ENCODE assay signal across 9 cellular contexts in the genomic region with DNA sequence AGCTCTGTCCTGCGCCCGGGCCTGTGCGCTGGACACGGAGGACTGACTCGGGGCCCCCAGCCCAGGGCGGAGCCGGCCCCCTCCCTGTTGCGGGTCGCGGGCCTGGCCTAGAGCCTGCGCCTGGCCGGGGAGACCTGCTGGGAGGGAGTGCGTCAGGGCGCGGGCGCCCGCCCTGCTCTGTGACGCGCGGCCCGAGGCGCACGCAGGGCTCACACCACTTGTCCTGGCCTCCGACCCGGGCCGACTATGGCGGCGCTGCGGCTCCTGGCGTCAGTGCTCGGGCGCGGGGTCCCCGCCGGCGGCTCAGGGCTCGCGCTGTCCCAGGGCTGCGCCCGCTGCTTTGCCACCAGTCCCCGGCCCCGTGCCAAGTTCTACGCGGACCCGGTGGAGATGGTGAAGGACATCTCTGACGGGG. TPM values are rescaled to one million over a fixed set of nuclear protein-coding genes. Genes with fewer than 3 reads are reported as not detected.
DNase-seq lines count a peak whose midpoint lies in the region; ATAC-seq and TF ChIP-seq lines count a peak whose summit lies in the region.
"Not testable (repeated sequence)": the region's sequence is repeated elsewhere in the genome, so short reads cannot be mapped to it uniquely, and the experiment has no call there.
"Had no signal": no experiment of that assay in that cellular context is flagged by ENCODE, and none has a peak within 500 bp of the region (broad histone marks: within the 10 kb centered on the region; RNA-seq: fewer than 3 reads in every experiment).

No MANE protein-coding gene starts in this region.

- H3K14ac ChIP-seq in IMR-90 (replicated peaks; ENCODE audit: low read depth, low read length), result not testable (repeated sequence)

- not testable (repeated sequence) for H2BK120ac ChIP-seq in IMR-90 (ENCODE audit: low read depth, low read length)

- CTCF ChIA-PET in IMR-90 (lab: Yijun Ruan, JAX); activated CD8-positive, alpha-beta memory T cell treated with anti-CD3 and anti-CD28 coated beads, Interleukin-2, amount 10 ng/mL, durations not matched to agents 7 days and 5 days (lab: Charles Lee): not testable (repeated sequence)

- not testable (repeated sequence) for H3K9me1 ChIP-seq in IMR-90 (ENCODE audit: insufficient read depth, low read length)

- H3K4ac ChIP-seq in IMR-90 (ENCODE audit: low read depth, low read length), result not testable (repeated sequence)

- not testable (repeated sequence) for H3K27me3 Mint-ChIP-seq in activated CD8-positive, alpha-beta memory T cell treated with anti-CD3 and anti-CD28 coated beads, Interleukin-2, amount 10 ng/mL, durations not matched to agents 7 days and 5 days; memory B cell

- H3K18ac ChIP-seq in IMR-90 (ENCODE audit: low read depth, low read length), result not testable (repeated sequence)

- not testable (repeated sequence) for H2BK5ac ChIP-seq in IMR-90 (ENCODE audit: low read depth, low read length, poor library complexity, severe bottlenecking)

- H3K9ac ChIP-seq in IMR-90 (ENCODE audit: low read depth, low read length); colonic mucosa (ENCODE audit: low read depth in 2 of 2, low read length in 2 of 2): not testable (repeated sequence)

- not testable (repeated sequence) for H4K91ac ChIP-seq in IMR-90 (ENCODE audit: insufficient read depth, low read depth, low read length)

- H4K5ac ChIP-seq in IMR-90 (ENCODE audit: low read depth, low read length), result not testable (repeated sequence)

- WGBS in IMR-90 (ENCODE audit: extremely low coverage in 2 of 2, insufficient read length in 1 of 2), 2 experiments, result no CpG with 5 or more reads among the region's 46 CpGs
- WGBS in heart right ventricle, 2 donors, result 1 to 2% methylated on average over 11 to 33 of the region's 46 CpGs
- 0 to 3% (median 1%) methylated on average over 7 to 44 of the region's 46 CpGs for WGBS in psoas muscle, 3 donors
- WGBS in urinary bladder, result 1% methylated on average over 34 of the region's 46 CpGs

- not testable (repeated sequence) for BruUV-seq in IMR-90 (replicated peaks; lab: Mats Ljungman, UMichigan)

- H2BK20ac ChIP-seq in IMR-90 (ENCODE audit: low read depth, low read length), result not testable (repeated sequence)

- H3K36me3 ChIP-seq in IMR-90 (ENCODE audit: control insufficient read depth, insufficient read depth, low read length); colonic mucosa; heart right ventricle; psoas muscle (ENCODE audit: insufficient read depth in 1 of 2, low read depth in 1 of 2); urinary bladder (ENCODE audit: insufficient read depth): not testable (repeated sequence)

- not testable (repeated sequence) for H3K36me3 Mint-ChIP-seq in activated CD8-positive, alpha-beta memory T cell treated with anti-CD3 and anti-CD28 coated beads, Interleukin-2, amount 10 ng/mL, durations not matched to agents 7 days and 5 days; memory B cell

- POLR2A ChIA-PET in IMR-90 (lab: Charles Lee; ENCODE audit: unreplicated experiment), result not testable (repeated sequence)

- H4K20me1 ChIP-seq in IMR-90 (ENCODE audit: insufficient read depth, low read length), result not testable (repeated sequence)

- intact Hi-C loops in IMR-90 (cut with micrococcal nuclease); colonic mucosa (cut with DNase I); heart right ventricle (cut with DNase I); psoas muscle (cut with DNase I): not testable (repeated sequence)

- H3K4me1 ChIP-seq in IMR-90 (ENCODE audit: control insufficient read depth, insufficient read depth, low read length); colonic mucosa; heart right ventricle; psoas muscle; urinary bladder (ENCODE audit: insufficient read depth): not testable (repeated sequence)

- H3K27me3 ChIP-seq in IMR-90 (ENCODE audit: control insufficient read depth, insufficient read depth, low read length); colonic mucosa; heart right ventricle; psoas muscle (ENCODE audit: insufficient read depth in 3 of 3, low read length in 2 of 3): not testable (repeated sequence)

- dilution Hi-C loops in IMR-90 (cut with HindIII; ENCODE audit: low sequenced_read_pairs, unreplicated experiment), result not testable (repeated sequence)

- H2BK15ac ChIP-seq in IMR-90 (ENCODE audit: low read depth, low read length), result not testable (repeated sequence)

- ATAC-seq in GM18909 (IDR thresholded peaks at IDR 0.05; ENCODE audit: poor library complexity, unreplicated experiment), result peak; percentile 21
- peak; percentile 50 for ATAC-seq in IMR-90 (ENCODE audit: low read depth)
- ATAC-seq in activated CD8-positive, alpha-beta memory T cell treated with anti-CD3 and anti-CD28 coated beads, Interleukin-2, amount 10 ng/mL, durations not matched to agents 7 days and 5 days, result peak; percentile 27
- peak; percentile 75 to 90 (median 81) for ATAC-seq in heart right ventricle
- peak; percentile 71 for ATAC-seq in memory B cell (ENCODE audit: low read depth)
- peak; percentile 62 to 77 (median 75) for ATAC-seq in psoas muscle

- not testable (repeated sequence) for H3K79me1 ChIP-seq in IMR-90 (ENCODE audit: low read depth in 1 of 2, low read length in 2 of 2)

- not testable (repeated sequence) for H3K9me3 ChIP-seq in IMR-90 (ENCODE audit: control insufficient read depth, insufficient read depth, low read length); colonic mucosa; heart right ventricle; psoas muscle

- not testable (repeated sequence) for H3K4me3 Mint-ChIP-seq in activated CD8-positive, alpha-beta memory T cell treated with anti-CD3 and anti-CD28 coated beads, Interleukin-2, amount 10 ng/mL, durations not matched to agents 7 days and 5 days; memory B cell

- H3K23ac ChIP-seq in IMR-90 (ENCODE audit: low read depth, low read length), result not testable (repeated sequence)

- H3K27ac Mint-ChIP-seq in activated CD8-positive, alpha-beta memory T cell treated with anti-CD3 and anti-CD28 coated beads, Interleukin-2, amount 10 ng/mL, durations not matched to agents 7 days and 5 days; memory B cell: not testable (repeated sequence)

- H2AK5ac ChIP-seq in IMR-90 (ENCODE audit: low read depth, low read length), result not testable (repeated sequence)

- H3K4me3 ChIP-seq in IMR-90 (ENCODE audit: insufficient read depth, low read depth, low read length) (0 out of 2 replicates have a peak overlapping the region, but pooled peaks have one; percentile 3), colonic mucosa (peak overlapping the region; percentile 13), heart right ventricle (peak overlapping the region in 9 of 10 donors; percentile 24 to 49 (median 40)), psoas muscle (peak overlapping the region; percentile 43), urinary bladder (ENCODE audit: low read depth, low read length) (peak overlapping the region; percentile 18)

- not testable (repeated sequence) for TF ChIP-seq POLR2A in IMR-90 (IDR thresholded peaks at IDR 0.05; ENCODE audit: low read depth, low read length)

- not testable (repeated sequence) for DNase-seq in IMR-90; activated CD8-positive, alpha-beta memory T cell treated with anti-CD3 and anti-CD28 coated beads, Interleukin-2, amount 10 ng/mL, durations not matched to agents 7 days and 5 days; colonic mucosa; heart right ventricle; memory B cell (ENCODE audit: low spot score in 2 of 2)
- DNase-seq in psoas muscle, result peak; percentile 30 to 62

- not testable (repeated sequence) for H2AFZ ChIP-seq in IMR-90 (replicated peaks; ENCODE audit: low read length, poor library complexity)

- H3K9me3 Mint-ChIP-seq in activated CD8-positive, alpha-beta memory T cell treated with anti-CD3 and anti-CD28 coated beads, Interleukin-2, amount 10 ng/mL, durations not matched to agents 7 days and 5 days (ENCODE audit: low read depth); memory B cell: not testable (repeated sequence)

- not testable (repeated sequence) for H3K56ac ChIP-seq in IMR-90 (ENCODE audit: extremely low read depth, insufficient read depth, low read length)

- H3K4me2 ChIP-seq in IMR-90 (ENCODE audit: low read depth, low read length), result not testable (repeated sequence)

- in situ Hi-C loops in IMR-90 (cut with MboI; ENCODE audit: low sequenced_read_pairs), result not testable (repeated sequence)

- H3K27ac ChIP-seq in IMR-90 (ENCODE audit: insufficient read depth, low read length); colonic mucosa; psoas muscle; urinary bladder (ENCODE audit: low read depth): not testable (repeated sequence)
- H3K27ac ChIP-seq in heart right ventricle, result peak overlapping the region in 1 of 10 donors; percentile 21

- H2AK9ac ChIP-seq in IMR-90 (replicated peaks; ENCODE audit: low read depth, low read length, poor library complexity), result not testable (repeated sequence)

- not testable (repeated sequence) for TF ChIP-seq RAD21 in IMR-90 (IDR thresholded peaks at IDR 0.05; ENCODE audit: low read length)

- not testable (repeated sequence) for TF ChIP-seq CTCF in IMR-90 (conservative IDR thresholded peaks at IDR 0.05; ENCODE audit: low read depth, low read length); colonic mucosa (IDR thresholded peaks at IDR 0.05); heart right ventricle (IDR thresholded peaks at IDR 0.05); psoas muscle (IDR thresholded peaks at IDR 0.05)

- not testable (repeated sequence) for H3K4me1 Mint-ChIP-seq in activated CD8-positive, alpha-beta memory T cell treated with anti-CD3 and anti-CD28 coated beads, Interleukin-2, amount 10 ng/mL, durations not matched to agents 7 days and 5 days; memory B cell

- H4K8ac ChIP-seq in IMR-90 (ENCODE audit: low read depth in 2 of 2, low read length in 2 of 2), result not testable (repeated sequence)

RNA-seq across cellular contexts. Expression of gene BMP8A, which starts 23.3 kb away (rescaled TPM):
- total RNA-seq in IMR-90 (2012; rRNA removed) (not detected in 2 replicates), colonic mucosa (1 to 10 TPM; 1.1 to 1.4 TPM), heart right ventricle (1 to 10 TPM in 4 of 10 donors, under 1 TPM in 4, not detected in 2; 0.33 to 1.8 (median 0.85) TPM), psoas muscle (not detected), urinary bladder (0.95 TPM)
- polyA plus RNA-seq in IMR-90 (2012; rRNA removed) (not detected in 2 replicates), heart right ventricle (under 1 TPM in 1 of 2 donors, not detected in 1; 0.16 TPM), psoas muscle (under 1 TPM in 1 of 3 donors, not detected in 2; 0.04 TPM), urinary bladder (0.27 TPM)
- 0.05 TPM in 1 of 2 replicates, not detected in the other for polyA plus RNA-seq in IMR-90 (2012; cell fraction: cytosol; rRNA removed)
- polyA plus RNA-seq in IMR-90 (2012; cell fraction: nucleus; rRNA removed; ENCODE audit: low replicate concordance), result not detected in 2 replicates
- total RNA-seq in activated CD8-positive, alpha-beta memory T cell treated with anti-CD3 and anti-CD28 coated beads, Interleukin-2, amount 10 ng/mL, durations not matched to agents 7 days and 5 days, result not detected
- total RNA-seq: H4 had no signal

Comparison
In these comparisons a context has a peak if more than half of its experiments do, and no peak if none do; other contexts are left out.
1. ATAC-seq: peak in every context shown above with its lines; median percentile 81 in heart right ventricle; 75 in psoas muscle; 71 in memory B cell; 50 in IMR-90; 27 in activated CD8-positive, alpha-beta memory T cell treated with anti-CD3 and anti-CD28 coated beads, Interleukin-2, amount 10 ng/mL, durations not matched to agents 7 days and 5 days; 21 in GM18909.